Comparison of ENCODE assay signal across 29 cellular contexts in the genomic region with DNA sequence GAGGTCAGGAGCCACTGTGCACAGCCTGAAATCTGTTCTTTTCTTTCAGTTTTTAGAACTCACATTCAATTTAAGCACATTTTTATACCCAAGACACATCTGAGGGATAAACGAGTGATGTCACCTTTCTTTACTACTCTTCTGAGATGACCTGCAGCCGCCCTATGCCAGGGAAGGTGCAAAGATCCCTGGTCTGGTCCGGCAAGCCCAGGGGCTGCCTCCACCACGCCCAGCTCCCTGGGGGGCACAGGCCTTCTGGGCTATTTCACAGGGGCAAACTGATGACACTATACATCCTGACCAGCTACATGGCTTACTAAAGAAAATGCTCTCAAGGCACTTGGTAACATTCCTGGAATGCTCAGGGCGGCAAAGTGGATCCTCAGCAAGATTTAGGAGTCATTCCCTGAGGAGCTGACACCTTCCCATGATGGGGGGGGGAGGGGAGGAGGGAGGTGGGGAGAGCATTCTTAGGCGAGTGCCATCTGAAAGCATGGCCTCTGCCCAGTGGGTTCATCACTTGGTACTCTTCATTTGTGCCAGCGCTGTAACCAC. TPM values are rescaled to one million over a fixed set of nuclear protein-coding genes. Genes with fewer than 3 reads are reported as not detected.
"Had no signal": no experiment of that assay in that cellular context is flagged by ENCODE, and none has a peak within 500 bp of the region (broad histone marks: within the 10 kb centered on the region; RNA-seq: fewer than 3 reads in every experiment).

No MANE protein-coding gene starts in this region.

- H2AFZ ChIP-seq: parathyroid adenoma had no signal

- H3K36me3 ChIP-seq: uterus had no signal

- H3K9me3 ChIP-seq: left lung, lower lobe of right lung, mucosa of descending colon, psoas muscle, right lobe of liver, uterus had no signal

- H3K27ac ChIP-seq: left lung, lower lobe of right lung, parathyroid adenoma, psoas muscle, right lobe of liver, uterus had no signal

- H3K79me2 ChIP-seq: parathyroid adenoma had no signal

- FAIRE-seq: islet of Langerhans, kidney had no signal

- DNase-seq: hypothalamus; immature natural killer cell; kidney; left colon; left lung; lower lobe of right lung; mammary epithelial cell; mesenchymal stem cell; midbrain; mucosa of descending colon; naive thymus-derived CD4-positive, alpha-beta T cell; psoas muscle; right lobe of liver; stimulated activated CD4-positive, alpha-beta T cell treated with anti-CD3 and anti-CD28 coated beads, Interleukin-1b, Interleukin-23, amount 100 ng/mL, for 48 hours; stimulated activated CD4-positive, alpha-beta T cell treated with anti-CD3 and anti-CD28 coated beads, Interleukin-2, amount 100 ng/mL, for 48 hours; stimulated activated CD4-positive, alpha-beta T cell treated with anti-CD3 and anti-CD28 coated beads, Interleukin-4, amount 100 ng/mL, for 4 hours; stimulated activated CD8-positive, alpha-beta memory T cell treated with anti-CD3 and anti-CD28 coated beads, Interleukin-4, amount 100 ng/mL, for 48 hours; stimulated activated naive CD4-positive, alpha-beta T cell treated with Interleukin-2 at 50 U/mL for 16 hours; stimulated activated naive CD8-positive, alpha-beta T cell treated with anti-CD3 and anti-CD28 coated beads, Interleukin-15, amount 100 ng/mL, for 72 hours; substantia nigra; trophoblast cell; uterus had no signal

- H3K27me3 ChIP-seq: left lung, right lobe of liver, uterus had no signal

- H3K4me2 ChIP-seq: smooth muscle cell had no signal

- H3K4me3 ChIP-seq: left lung, lower lobe of right lung, mucosa of descending colon, psoas muscle, right lobe of liver, smooth muscle cell, uterus had no signal

- H3K4me1 ChIP-seq: left lung, lower lobe of right lung, parathyroid adenoma, psoas muscle, right lobe of liver, uterus had no signal

RNA-seq across cellular contexts. Expression of gene MRAP, which starts 11.3 kb away (rescaled TPM):
- total RNA-seq: kidney; left colon; lower lobe of right lung; mammary epithelial cell; mucosa of descending colon; myocyte; naive thymus-derived CD4-positive, alpha-beta T cell; natural killer cell treated with Interleukin-12 subunit alpha and Interleukin-12 subunit beta and Interleukin-15 and Interleukin-18, amount 100 ng/mL, for 72 hours; smooth muscle cell; temporal lobe; ureter; uterus had no signal
